29 cellular contexts compared by ENCODE assay signal in the genomic region with DNA sequence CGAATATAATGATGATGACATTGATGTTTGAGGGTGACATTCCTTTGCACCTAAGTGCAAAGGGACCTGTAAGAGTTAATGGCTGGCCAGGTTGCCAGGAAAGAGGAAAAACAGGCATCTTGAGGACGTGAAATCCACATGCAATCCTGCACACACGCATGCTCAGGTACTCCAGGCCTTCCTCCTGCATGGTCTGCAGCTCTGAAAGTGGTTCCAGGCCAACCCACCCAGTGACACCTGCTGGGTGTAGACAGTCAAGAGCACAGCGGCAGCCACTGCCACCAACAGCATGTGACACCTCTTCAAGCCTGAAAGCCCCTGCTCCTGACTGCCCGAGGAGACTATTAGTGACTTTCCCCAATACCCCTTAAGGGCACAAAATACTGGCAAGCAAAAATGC.
"Had no signal": no experiment of that assay in that cellular context is flagged by ENCODE, and none has a peak within 500 bp of the region (broad histone marks: within the 10 kb centered on the region; RNA-seq: fewer than 3 reads in every experiment).

No MANE protein-coding gene starts in this region.

- H3K27ac Mint-ChIP-seq: activated CD4-positive, alpha-beta memory T cell treated with anti-CD3 and anti-CD28 coated beads, Interleukin-2, amount 10 ng/mL, durations not matched to agents 7 days and 5 days; activated naive CD8-positive, alpha-beta T cell; activated T-cell treated with anti-CD3 and anti-CD28 coated beads, Interleukin-2, amount 50 U/mL, for 24 hours; activated T-helper 17 cell treated with anti-CD3 and anti-CD28 coated beads, Interleukin-2, amount 50 U/mL, for 72 hours; brain; endodermal cell; memory B cell; natural killer cell treated with Interleukin-12 subunit alpha and Interleukin-12 subunit beta and Interleukin-15 and Interleukin-18, amount 100 ng/mL, for 72 hours; progenitor cell of endocrine pancreas had no signal

- H3K27me3 ChIP-seq: cardiac muscle cell, foreskin keratinocyte, testis, transverse colon, uterus had no signal

- ATAC-seq: activated CD4-positive, CD25-positive, alpha-beta regulatory T cell treated with anti-CD3 and anti-CD28 coated beads, Interleukin-2, amount 50 U/mL, for 24 hours; activated T-helper 17 cell treated with anti-CD3 and anti-CD28 coated beads, Interleukin-2, amount 50 U/mL, for 72 hours; esophagus mucosa; foreskin keratinocyte; mucosa of descending colon; sciatic nerve; stimulated activated naive CD8-positive, alpha-beta T cell treated with anti-CD3 and anti-CD28 coated beads, Interleukin-15, Interleukin-2, amounts not matched to agents 100 U/mL and 50 U/mL, for 24 hours had no signal

- H3K4me1 ChIP-seq: foreskin keratinocyte, testis, transverse colon, uterus had no signal

- H3K4me3 ChIP-seq: cardiac muscle cell, mucosa of descending colon, skin epidermis, testis, transverse colon, uterus had no signal

- H3K27ac ChIP-seq: cardiac muscle cell, foreskin keratinocyte, skin epidermis, testis, transverse colon, uterus, WERI-Rb-1 had no signal

- H3K9me3 Mint-ChIP-seq: activated CD4-positive, alpha-beta memory T cell treated with anti-CD3 and anti-CD28 coated beads, Interleukin-2, amount 10 ng/mL, durations not matched to agents 7 days and 5 days; activated T-cell treated with anti-CD3 and anti-CD28 coated beads, Interleukin-2, amount 50 U/mL, for 24 hours; activated T-helper 17 cell treated with anti-CD3 and anti-CD28 coated beads, Interleukin-2, amount 50 U/mL, for 72 hours; memory B cell; natural killer cell treated with Interleukin-12 subunit alpha and Interleukin-12 subunit beta and Interleukin-15 and Interleukin-18, amount 100 ng/mL, for 72 hours had no signal

- H3K36me3 Mint-ChIP-seq: activated naive CD8-positive, alpha-beta T cell; memory B cell; natural killer cell treated with Interleukin-12 subunit alpha and Interleukin-12 subunit beta and Interleukin-15 and Interleukin-18, amount 100 ng/mL, for 72 hours had no signal

- H3K9me3 ChIP-seq: mucosa of descending colon, testis, uterus had no signal

- DNase-seq: activated CD4-positive, alpha-beta memory T cell treated with anti-CD3 and anti-CD28 coated beads, Interleukin-2, amount 10 ng/mL, durations not matched to agents 7 days and 5 days; activated CD4-positive, alpha-beta T cell treated with anti-CD3 and anti-CD28 coated beads for 48 hours; activated CD8-positive, alpha-beta memory T cell treated with anti-CD3 and anti-CD28 coated beads, Interleukin-2, amount 50 U/mL, for 48 hours; activated naive CD4-positive, alpha-beta T cell; activated T-cell treated with anti-CD3 and anti-CD28 coated beads, Interleukin-2, amount 50 U/mL, for 24 hours; anterior cingulate cortex; cortex of kidney; endodermal cell; foreskin keratinocyte; mucosa of descending colon; stimulated activated CD4-positive, alpha-beta T cell treated with anti-CD3 and anti-CD28 coated beads, Interleukin-12 subunit alpha, Interleukin-12 subunit beta, amount 100 ng/mL, for 4 hours; stimulated activated CD4-positive, alpha-beta T cell treated with anti-CD3 and anti-CD28 coated beads, Interleukin-4, amount 100 ng/mL, for 1 hour; stimulated activated naive CD8-positive, alpha-beta T cell treated with anti-CD3 and anti-CD28 coated beads, Interleukin-15, Interleukin-2, amounts not matched to agents 100 U/mL and 50 U/mL, for 24 hours; T1000; testis; transverse colon; uterus; WERI-Rb-1 had no signal

- H3K36me3 ChIP-seq: cardiac muscle cell, transverse colon, uterus, WERI-Rb-1 had no signal
